Comparison of ENCODE assay signal across 1 cellular context in the genomic region with DNA sequence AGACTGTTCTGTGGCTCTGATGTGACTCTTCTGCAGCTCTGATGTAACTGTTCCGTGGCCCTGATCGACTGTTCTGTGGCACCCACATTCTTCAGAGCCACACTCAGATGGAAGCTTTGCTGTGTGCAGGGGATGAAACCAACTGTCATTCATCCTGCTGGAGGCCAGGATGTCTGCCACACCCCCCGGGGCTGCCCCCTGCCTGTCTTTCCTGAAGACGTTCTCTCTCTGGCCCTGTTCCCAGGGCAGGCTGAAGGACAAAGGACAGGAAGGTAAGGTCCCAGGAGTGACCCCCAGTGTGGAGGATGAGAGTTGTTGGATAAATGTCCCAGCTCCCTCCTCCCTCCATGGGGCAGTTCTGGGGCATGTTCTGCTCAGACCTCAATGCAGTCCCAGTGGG.
TF ChIP-seq lines count a peak whose summit lies in the region.

No MANE protein-coding gene starts in this region.

TF ChIP-seq in SK-N-SH, 30 proteins besides CTCF, POLR2A, EP300 and RAD21 (continued from another document):
- TF ChIP-seq, protein P1, sequence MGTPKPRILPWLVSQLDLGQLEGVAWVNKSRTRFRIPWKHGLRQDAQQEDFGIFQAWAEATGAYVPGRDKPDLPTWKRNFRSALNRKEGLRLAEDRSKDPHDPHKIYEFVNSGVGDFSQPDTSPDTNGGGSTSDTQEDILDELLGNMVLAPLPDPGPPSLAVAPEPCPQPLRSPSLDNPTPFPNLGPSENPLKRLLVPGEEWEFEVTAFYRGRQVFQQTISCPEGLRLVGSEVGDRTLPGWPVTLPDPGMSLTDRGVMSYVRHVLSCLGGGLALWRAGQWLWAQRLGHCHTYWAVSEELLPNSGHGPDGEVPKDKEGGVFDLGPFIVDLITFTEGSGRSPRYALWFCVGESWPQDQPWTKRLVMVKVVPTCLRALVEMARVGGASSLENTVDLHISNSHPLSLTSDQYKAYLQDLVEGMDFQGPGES (IDR thresholded peaks at IDR 0.05; ENCODE audit: low read depth, low read length) = no peak
